Comparison of ENCODE assay signal across 1 cellular context in the genomic region with DNA sequence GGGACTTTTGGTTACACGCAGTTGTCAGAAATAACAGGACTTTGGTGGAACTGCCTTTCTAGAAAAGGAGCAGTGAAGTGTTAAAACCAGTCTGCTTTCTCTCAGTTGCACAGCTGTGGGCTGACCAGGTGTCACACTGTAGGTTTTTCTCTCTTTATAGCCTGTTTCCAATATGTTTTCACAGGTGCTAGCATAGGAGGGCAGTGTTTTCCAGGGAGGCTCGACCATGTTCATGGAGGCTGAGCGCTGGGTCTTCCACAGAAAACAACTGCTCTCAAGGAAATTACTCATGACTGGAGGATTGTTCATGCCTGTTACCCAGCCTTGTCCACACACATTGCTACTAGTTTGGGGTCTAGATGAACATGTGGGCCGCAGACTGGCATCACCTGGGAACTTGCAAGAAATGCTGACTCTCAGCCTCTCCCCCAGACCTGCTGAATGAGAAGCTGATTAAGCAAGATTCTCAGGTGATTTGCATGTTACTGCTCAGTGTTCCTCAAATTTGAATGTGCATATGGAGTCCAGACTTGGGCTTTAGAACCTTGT.
TF ChIP-seq lines count a peak whose summit lies in the region.

No MANE protein-coding gene starts in this region.

TF ChIP-seq in GM12878, 131 proteins besides CTCF, POLR2A, EP300 and RAD21 (continued from another document and continues in another):
- TF ChIP-seq, protein P1, sequence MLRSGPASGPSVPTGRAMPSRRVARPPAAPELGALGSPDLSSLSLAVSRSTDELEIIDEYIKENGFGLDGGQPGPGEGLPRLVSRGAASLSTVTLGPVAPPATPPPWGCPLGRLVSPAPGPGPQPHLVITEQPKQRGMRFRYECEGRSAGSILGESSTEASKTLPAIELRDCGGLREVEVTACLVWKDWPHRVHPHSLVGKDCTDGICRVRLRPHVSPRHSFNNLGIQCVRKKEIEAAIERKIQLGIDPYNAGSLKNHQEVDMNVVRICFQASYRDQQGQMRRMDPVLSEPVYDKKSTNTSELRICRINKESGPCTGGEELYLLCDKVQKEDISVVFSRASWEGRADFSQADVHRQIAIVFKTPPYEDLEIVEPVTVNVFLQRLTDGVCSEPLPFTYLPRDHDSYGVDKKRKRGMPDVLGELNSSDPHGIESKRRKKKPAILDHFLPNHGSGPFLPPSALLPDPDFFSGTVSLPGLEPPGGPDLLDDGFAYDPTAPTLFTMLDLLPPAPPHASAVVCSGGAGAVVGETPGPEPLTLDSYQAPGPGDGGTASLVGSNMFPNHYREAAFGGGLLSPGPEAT (IDR thresholded peaks at IDR 0.05; ENCODE audit: low read depth): peak; percentile 71
- TF ChIP-seq CBX5 (IDR thresholded peaks at IDR 0.05; ENCODE audit: low read depth) (peak; percentile 75), ETV6 (conservative IDR thresholded peaks at IDR 0.05 in 1 of 2, IDR thresholded peaks at IDR 0.05 in 1 of 2; ENCODE audit: borderline replicate concordance in 1 of 2, low read depth in 1 of 2) (peak in 1 of 2 experiments; percentile 66; a peak in 1 of 4 replicates), IRF4 (IDR thresholded peaks at IDR 0.05; ENCODE audit: low read depth, low read length) (0 out of 2 replicates have a peak, but pooled peaks have one; percentile 44), SMAD1 (IDR thresholded peaks at IDR 0.05; ENCODE audit: low read depth, partially characterized antibody) (no peak), POLR2AphosphoS2 (IDR thresholded peaks at IDR 0.05; ENCODE audit: low read depth, low read length) (no peak), JUND (IDR thresholded peaks at IDR 0.05; ENCODE audit: low read depth, low read length) (no peak), SREBF2 (IDR thresholded peaks at IDR 0.05; ENCODE audit: low read length) (no peak), ZZZ3 (IDR thresholded peaks at IDR 0.05; ENCODE audit: control insufficient read depth, insufficient read length, low read depth) (no peak), ZNF24 (IDR thresholded peaks at IDR 0.05) (no peak), SMARCA5 (IDR thresholded peaks at IDR 0.05) (no peak), ZBED1 (IDR thresholded peaks at IDR 0.05; ENCODE audit: borderline replicate concordance) (peak; percentile 72; the same call in 1 of the 2 replicates), RCOR1 (conservative IDR thresholded peaks at IDR 0.05; ENCODE audit: low read depth, low read length) (no peak), MYC (IDR thresholded peaks at IDR 0.05; ENCODE audit: insufficient read depth, insufficient read length, insufficient replicate concordance, low read length, severe bottlenecking) (no peak), KAT2A (conservative IDR thresholded peaks at IDR 0.05; ENCODE audit: control insufficient read depth, low read depth, low read length) (no peak), HCFC1 (IDR thresholded peaks at IDR 0.05; ENCODE audit: low read length) (no peak), RUNX3 (IDR thresholded peaks at IDR 0.05; ENCODE audit: low read length) (peak; percentile 83), YBX1 (IDR thresholded peaks at IDR 0.05) (no peak), NFXL1 (IDR thresholded peaks at IDR 0.05; ENCODE audit: borderline replicate concordance) (no peak), SPI1 (IDR thresholded peaks at IDR 0.05; ENCODE audit: borderline replicate concordance, insufficient read depth, low read depth, low read length) (peak; percentile 22; the same call in 1 of the 2 replicates), RAD51 (IDR thresholded peaks at IDR 0.05) (no peak), PML (IDR thresholded peaks at IDR 0.05; ENCODE audit: low read length) (peak; percentile 56; the same call in 1 of the 2 replicates), PAX5 (IDR thresholded peaks at IDR 0.05; ENCODE audit: borderline replicate concordance, low read depth, low read length) (peak; percentile 54; the same call in 1 of the 2 replicates), LARP7 (IDR thresholded peaks at IDR 0.05) (no peak), ZNF217 (IDR thresholded peaks at IDR 0.05) (no peak), DPF2 (IDR thresholded peaks at IDR 0.05) (peak; percentile 48; the same call in 1 of the 2 replicates), WRNIP1 (IDR thresholded peaks at IDR 0.05; ENCODE audit: borderline replicate concordance, low read depth, low read length) (no peak), SUPT20H (IDR thresholded peaks at IDR 0.05; ENCODE audit: borderline replicate concordance, control insufficient read depth, low read depth, low read length) (no peak), TBL1XR1 (IDR thresholded peaks at IDR 0.05; ENCODE audit: low read depth, low read length) (peak; percentile 60; the same call in 1 of the 2 replicates), NRF1 (conservative IDR thresholded peaks at IDR 0.05; ENCODE audit: low read depth, low read length) (no peak), NFYA (IDR thresholded peaks at IDR 0.05; ENCODE audit: borderline replicate concordance, low read depth, low read length) (no peak), SREBF1 (IDR thresholded peaks at IDR 0.05; ENCODE audit: low read length) (no peak), TCF3 (IDR thresholded peaks at IDR 0.05; ENCODE audit: borderline replicate concordance, insufficient read depth, low read depth, low read length) (peak; percentile 97), JUNB (IDR thresholded peaks at IDR 0.05) (peak; percentile 38; the same call in 1 of the 2 replicates), MTA3 (IDR thresholded peaks at IDR 0.05; ENCODE audit: borderline replicate concordance, low read length) (peak; percentile 61; the same call in 1 of the 2 replicates), SRF (IDR thresholded peaks at IDR 0.05; ENCODE audit: low read depth in 2 of 2, low read length in 2 of 2) (no peak), SIX5 (IDR thresholded peaks at IDR 0.05; ENCODE audit: low read depth, low read length, severe bottlenecking) (no peak), CREB1 (IDR thresholded peaks at IDR 0.05; ENCODE audit: low read depth) (0 out of 2 replicates have a peak, but pooled peaks have one; percentile 31)
- TF ChIP-seq, protein P2, sequence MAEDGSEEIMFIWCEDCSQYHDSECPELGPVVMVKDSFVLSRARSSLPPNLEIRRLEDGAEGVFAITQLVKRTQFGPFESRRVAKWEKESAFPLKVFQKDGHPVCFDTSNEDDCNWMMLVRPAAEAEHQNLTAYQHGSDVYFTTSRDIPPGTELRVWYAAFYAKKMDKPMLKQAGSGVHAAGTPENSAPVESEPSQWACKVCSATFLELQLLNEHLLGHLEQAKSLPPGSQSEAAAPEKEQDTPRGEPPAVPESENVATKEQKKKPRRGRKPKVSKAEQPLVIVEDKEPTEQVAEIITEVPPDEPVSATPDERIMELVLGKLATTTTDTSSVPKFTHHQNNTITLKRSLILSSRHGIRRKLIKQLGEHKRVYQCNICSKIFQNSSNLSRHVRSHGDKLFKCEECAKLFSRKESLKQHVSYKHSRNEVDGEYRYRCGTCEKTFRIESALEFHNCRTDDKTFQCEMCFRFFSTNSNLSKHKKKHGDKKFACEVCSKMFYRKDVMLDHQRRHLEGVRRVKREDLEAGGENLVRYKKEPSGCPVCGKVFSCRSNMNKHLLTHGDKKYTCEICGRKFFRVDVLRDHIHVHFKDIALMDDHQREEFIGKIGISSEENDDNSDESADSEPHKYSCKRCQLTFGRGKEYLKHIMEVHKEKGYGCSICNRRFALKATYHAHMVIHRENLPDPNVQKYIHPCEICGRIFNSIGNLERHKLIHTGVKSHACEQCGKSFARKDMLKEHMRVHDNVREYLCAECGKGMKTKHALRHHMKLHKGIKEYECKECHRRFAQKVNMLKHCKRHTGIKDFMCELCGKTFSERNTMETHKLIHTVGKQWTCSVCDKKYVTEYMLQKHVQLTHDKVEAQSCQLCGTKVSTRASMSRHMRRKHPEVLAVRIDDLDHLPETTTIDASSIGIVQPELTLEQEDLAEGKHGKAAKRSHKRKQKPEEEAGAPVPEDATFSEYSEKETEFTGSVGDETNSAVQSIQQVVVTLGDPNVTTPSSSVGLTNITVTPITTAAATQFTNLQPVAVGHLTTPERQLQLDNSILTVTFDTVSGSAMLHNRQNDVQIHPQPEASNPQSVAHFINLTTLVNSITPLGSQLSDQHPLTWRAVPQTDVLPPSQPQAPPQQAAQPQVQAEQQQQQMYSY (CRISPR knock-in tag; IDR thresholded peaks at IDR 0.05): no peak
- TF ChIP-seq, protein P3, sequence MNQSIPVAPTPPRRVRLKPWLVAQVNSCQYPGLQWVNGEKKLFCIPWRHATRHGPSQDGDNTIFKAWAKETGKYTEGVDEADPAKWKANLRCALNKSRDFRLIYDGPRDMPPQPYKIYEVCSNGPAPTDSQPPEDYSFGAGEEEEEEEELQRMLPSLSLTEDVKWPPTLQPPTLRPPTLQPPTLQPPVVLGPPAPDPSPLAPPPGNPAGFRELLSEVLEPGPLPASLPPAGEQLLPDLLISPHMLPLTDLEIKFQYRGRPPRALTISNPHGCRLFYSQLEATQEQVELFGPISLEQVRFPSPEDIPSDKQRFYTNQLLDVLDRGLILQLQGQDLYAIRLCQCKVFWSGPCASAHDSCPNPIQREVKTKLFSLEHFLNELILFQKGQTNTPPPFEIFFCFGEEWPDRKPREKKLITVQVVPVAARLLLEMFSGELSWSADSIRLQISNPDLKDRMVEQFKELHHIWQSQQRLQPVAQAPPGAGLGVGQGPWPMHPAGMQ (IDR thresholded peaks at IDR 0.05; ENCODE audit: borderline replicate concordance): no peak
- TF ChIP-seq, protein P4, sequence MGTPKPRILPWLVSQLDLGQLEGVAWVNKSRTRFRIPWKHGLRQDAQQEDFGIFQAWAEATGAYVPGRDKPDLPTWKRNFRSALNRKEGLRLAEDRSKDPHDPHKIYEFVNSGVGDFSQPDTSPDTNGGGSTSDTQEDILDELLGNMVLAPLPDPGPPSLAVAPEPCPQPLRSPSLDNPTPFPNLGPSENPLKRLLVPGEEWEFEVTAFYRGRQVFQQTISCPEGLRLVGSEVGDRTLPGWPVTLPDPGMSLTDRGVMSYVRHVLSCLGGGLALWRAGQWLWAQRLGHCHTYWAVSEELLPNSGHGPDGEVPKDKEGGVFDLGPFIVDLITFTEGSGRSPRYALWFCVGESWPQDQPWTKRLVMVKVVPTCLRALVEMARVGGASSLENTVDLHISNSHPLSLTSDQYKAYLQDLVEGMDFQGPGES (IDR thresholded peaks at IDR 0.05): no peak
- TF ChIP-seq, protein P5, sequence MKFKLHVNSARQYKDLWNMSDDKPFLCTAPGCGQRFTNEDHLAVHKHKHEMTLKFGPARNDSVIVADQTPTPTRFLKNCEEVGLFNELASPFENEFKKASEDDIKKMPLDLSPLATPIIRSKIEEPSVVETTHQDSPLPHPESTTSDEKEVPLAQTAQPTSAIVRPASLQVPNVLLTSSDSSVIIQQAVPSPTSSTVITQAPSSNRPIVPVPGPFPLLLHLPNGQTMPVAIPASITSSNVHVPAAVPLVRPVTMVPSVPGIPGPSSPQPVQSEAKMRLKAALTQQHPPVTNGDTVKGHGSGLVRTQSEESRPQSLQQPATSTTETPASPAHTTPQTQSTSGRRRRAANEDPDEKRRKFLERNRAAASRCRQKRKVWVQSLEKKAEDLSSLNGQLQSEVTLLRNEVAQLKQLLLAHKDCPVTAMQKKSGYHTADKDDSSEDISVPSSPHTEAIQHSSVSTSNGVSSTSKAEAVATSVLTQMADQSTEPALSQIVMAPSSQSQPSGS (IDR thresholded peaks at IDR 0.05; ENCODE audit: low read length): peak; percentile 84
- TF ChIP-seq, protein P6, sequence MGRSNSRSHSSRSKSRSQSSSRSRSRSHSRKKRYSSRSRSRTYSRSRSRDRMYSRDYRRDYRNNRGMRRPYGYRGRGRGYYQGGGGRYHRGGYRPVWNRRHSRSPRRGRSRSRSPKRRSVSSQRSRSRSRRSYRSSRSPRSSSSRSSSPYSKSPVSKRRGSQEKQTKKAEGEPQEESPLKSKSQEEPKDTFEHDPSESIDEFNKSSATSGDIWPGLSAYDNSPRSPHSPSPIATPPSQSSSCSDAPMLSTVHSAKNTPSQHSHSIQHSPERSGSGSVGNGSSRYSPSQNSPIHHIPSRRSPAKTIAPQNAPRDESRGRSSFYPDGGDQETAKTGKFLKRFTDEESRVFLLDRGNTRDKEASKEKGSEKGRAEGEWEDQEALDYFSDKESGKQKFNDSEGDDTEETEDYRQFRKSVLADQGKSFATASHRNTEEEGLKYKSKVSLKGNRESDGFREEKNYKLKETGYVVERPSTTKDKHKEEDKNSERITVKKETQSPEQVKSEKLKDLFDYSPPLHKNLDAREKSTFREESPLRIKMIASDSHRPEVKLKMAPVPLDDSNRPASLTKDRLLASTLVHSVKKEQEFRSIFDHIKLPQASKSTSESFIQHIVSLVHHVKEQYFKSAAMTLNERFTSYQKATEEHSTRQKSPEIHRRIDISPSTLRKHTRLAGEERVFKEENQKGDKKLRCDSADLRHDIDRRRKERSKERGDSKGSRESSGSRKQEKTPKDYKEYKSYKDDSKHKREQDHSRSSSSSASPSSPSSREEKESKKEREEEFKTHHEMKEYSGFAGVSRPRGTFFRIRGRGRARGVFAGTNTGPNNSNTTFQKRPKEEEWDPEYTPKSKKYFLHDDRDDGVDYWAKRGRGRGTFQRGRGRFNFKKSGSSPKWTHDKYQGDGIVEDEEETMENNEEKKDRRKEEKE (IDR thresholded peaks at IDR 0.05): no peak
- TF ChIP-seq, protein P7, sequence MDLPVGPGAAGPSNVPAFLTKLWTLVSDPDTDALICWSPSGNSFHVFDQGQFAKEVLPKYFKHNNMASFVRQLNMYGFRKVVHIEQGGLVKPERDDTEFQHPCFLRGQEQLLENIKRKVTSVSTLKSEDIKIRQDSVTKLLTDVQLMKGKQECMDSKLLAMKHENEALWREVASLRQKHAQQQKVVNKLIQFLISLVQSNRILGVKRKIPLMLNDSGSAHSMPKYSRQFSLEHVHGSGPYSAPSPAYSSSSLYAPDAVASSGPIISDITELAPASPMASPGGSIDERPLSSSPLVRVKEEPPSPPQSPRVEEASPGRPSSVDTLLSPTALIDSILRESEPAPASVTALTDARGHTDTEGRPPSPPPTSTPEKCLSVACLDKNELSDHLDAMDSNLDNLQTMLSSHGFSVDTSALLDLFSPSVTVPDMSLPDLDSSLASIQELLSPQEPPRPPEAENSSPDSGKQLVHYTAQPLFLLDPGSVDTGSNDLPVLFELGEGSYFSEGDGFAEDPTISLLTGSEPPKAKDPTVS (IDR thresholded peaks at IDR 0.05; ENCODE audit: low read depth, low read length): no peak
- TF ChIP-seq, protein P8, sequence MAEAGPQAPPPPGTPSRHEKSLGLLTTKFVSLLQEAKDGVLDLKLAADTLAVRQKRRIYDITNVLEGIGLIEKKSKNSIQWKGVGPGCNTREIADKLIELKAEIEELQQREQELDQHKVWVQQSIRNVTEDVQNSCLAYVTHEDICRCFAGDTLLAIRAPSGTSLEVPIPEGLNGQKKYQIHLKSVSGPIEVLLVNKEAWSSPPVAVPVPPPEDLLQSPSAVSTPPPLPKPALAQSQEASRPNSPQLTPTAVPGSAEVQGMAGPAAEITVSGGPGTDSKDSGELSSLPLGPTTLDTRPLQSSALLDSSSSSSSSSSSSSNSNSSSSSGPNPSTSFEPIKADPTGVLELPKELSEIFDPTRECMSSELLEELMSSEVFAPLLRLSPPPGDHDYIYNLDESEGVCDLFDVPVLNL (IDR thresholded peaks at IDR 0.05; ENCODE audit: low read depth, low read length): no peak
- TF ChIP-seq, protein P9, sequence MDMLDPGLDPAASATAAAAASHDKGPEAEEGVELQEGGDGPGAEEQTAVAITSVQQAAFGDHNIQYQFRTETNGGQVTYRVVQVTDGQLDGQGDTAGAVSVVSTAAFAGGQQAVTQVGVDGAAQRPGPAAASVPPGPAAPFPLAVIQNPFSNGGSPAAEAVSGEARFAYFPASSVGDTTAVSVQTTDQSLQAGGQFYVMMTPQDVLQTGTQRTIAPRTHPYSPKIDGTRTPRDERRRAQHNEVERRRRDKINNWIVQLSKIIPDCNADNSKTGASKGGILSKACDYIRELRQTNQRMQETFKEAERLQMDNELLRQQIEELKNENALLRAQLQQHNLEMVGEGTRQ (IDR thresholded peaks at IDR 0.05; ENCODE audit: borderline replicate concordance, low read depth, low read length): no peak
